In genomic region chr7:152633072-152633471, GRCh38 we compare ENCODE assay signal across 32 cellular contexts.
"Had no signal": no experiment of that assay in that cellular context is flagged by ENCODE, and none has a peak within 500 bp of the region (broad histone marks: within the 10 kb centered on the region; RNA-seq: fewer than 3 reads in every experiment).

No MANE protein-coding gene starts in this region.

- FAIRE-seq: islet of Langerhans, kidney had no signal

- H3K27me3 Mint-ChIP-seq: progenitor cell of endocrine pancreas had no signal

- H3K9me3 ChIP-seq: left lung, lower lobe of right lung, neutrophil, ovary, right atrium auricular region, testis, thyroid gland, transverse colon, upper lobe of left lung, vagina had no signal

- H2AFZ ChIP-seq: neural progenitor cell had no signal

- H3K4me3 Mint-ChIP-seq: immature natural killer cell; mesothelial cell of epicardium; naive B cell; natural killer cell; nephron progenitor cell; neural progenitor cell; stimulated activated naive CD8-positive, alpha-beta T cell treated with anti-CD3 and anti-CD28 coated beads, Interleukin-15, amount 100 ng/mL, for 72 hours had no signal

- H3K9me3 Mint-ChIP-seq: immature natural killer cell; naive B cell; natural killer cell; neural progenitor cell; stimulated activated naive CD8-positive, alpha-beta T cell treated with anti-CD3 and anti-CD28 coated beads, Interleukin-15, amount 100 ng/mL, for 72 hours had no signal

- H3K4me1 Mint-ChIP-seq: immature natural killer cell; mesothelial cell of epicardium; naive B cell; natural killer cell; nephron progenitor cell; neural progenitor cell; stimulated activated naive CD8-positive, alpha-beta T cell treated with anti-CD3 and anti-CD28 coated beads, Interleukin-15, amount 100 ng/mL, for 72 hours had no signal

- H3K27ac ChIP-seq: left lung, lower lobe of right lung, neural progenitor cell, neutrophil, ovary, right atrium auricular region, skin epidermis, testis, thyroid gland, transverse colon, upper lobe of left lung, vagina had no signal

- H3K9ac ChIP-seq: neural progenitor cell had no signal

- H3K27ac Mint-ChIP-seq: immature natural killer cell; mesothelial cell of epicardium; natural killer cell; nephron progenitor cell; neural progenitor cell; progenitor cell of endocrine pancreas; stimulated activated naive CD8-positive, alpha-beta T cell treated with anti-CD3 and anti-CD28 coated beads, Interleukin-15, amount 100 ng/mL, for 72 hours had no signal

- DNase-seq: hypothalamus; immature natural killer cell; kidney; left colon; left lung; lower lobe of right lung; mammary epithelial cell; mesendoderm; naive B cell; natural killer cell; nephron progenitor cell; occipital lobe; ovary; stimulated activated CD4-positive, alpha-beta T cell treated with anti-CD3 and anti-CD28 coated beads, Interleukin-12 subunit alpha, Interleukin-12 subunit beta, amount 100 ng/mL, for 4 hours; stimulated activated CD4-positive, alpha-beta T cell treated with anti-CD3 and anti-CD28 coated beads, Interleukin-15, amount 100 ng/mL, for 24 hours; stimulated activated CD4-positive, alpha-beta T cell treated with anti-CD3 and anti-CD28 coated beads, Interleukin-2, amount 100 ng/mL, for 24 hours; stimulated activated CD4-positive, alpha-beta T cell treated with anti-CD3 and anti-CD28 coated beads, Interleukin-4, amount 100 ng/mL, for 1 hour; stimulated activated naive CD4-positive, alpha-beta T cell; stimulated activated naive CD8-positive, alpha-beta T cell treated with anti-CD3 and anti-CD28 coated beads, Interleukin-15, amount 100 ng/mL, for 72 hours; testis; thyroid gland; transverse colon; upper lobe of left lung had no signal

- H3K4me3 ChIP-seq: left lung, lower lobe of right lung, neural progenitor cell, ovary, right atrium auricular region, skin epidermis, testis, thyroid gland, transverse colon, upper lobe of left lung, vagina had no signal

- H3K27me3 ChIP-seq: left lung, neural progenitor cell, neutrophil, ovary, right atrium auricular region, testis, thyroid gland, transverse colon, upper lobe of left lung, vagina had no signal

- H3K36me3 ChIP-seq: left lung, lower lobe of right lung, neural progenitor cell, neutrophil, ovary, right atrium auricular region, thyroid gland, transverse colon, upper lobe of left lung, vagina had no signal

- H3K36me3 Mint-ChIP-seq: immature natural killer cell, mesothelial cell of epicardium, naive B cell, natural killer cell, neural progenitor cell had no signal

- H3K4me1 ChIP-seq: left lung, lower lobe of right lung, neural progenitor cell, right atrium auricular region, testis, thyroid gland, transverse colon, upper lobe of left lung, vagina had no signal

- ATAC-seq: left colon; left lung; natural killer cell; sciatic nerve; stimulated activated naive CD8-positive, alpha-beta T cell treated with anti-CD3 and anti-CD28 coated beads, Interleukin-15, amount 100 ng/mL, for 72 hours had no signal

- H3K4me2 ChIP-seq: neural progenitor cell had no signal
